In the genomic region with DNA sequence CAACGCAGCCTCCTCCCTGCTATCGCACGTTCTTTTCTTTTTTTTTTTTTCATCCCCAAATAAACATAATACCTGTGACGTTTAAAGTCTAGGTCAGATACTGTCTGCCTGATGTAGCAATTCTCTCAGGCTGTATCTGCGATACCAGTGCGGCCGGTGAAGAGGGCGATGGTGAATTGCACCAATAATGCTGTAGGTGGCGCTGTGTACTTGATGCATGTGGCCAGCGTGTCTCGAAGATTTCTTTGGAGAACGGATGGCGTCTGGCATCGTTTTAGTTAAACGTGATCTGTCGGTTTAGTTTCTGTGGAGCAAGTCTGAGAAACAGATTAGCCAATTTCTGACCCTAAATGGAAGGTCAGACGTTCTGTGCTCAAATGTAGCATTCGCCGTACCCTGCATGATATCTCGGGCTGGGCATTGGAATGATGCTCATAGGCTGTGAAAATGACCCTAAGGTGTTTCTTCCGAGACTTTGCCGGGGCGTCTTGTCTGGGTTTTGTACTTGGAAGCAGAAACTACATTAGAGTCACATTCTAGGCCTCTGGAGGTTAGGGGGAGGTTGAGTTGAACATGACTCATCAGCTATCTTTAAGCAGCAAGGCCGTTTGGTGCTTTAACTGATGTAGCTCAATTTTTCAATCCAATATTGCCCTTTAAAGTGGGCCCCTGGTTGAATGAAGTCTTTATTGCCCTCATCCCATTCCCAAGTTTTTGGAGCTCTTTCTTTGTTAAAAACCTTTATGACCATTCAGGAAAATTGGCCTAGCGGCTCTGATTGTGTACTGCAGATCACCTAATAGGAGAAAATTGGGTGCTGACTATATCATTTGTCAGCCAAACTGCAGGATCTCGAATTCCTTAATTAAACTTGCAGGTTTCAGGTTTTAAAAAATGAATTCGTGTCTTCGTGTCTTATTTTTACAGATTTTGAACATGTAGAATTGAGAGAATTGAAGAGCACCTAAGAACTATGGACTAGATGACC, we compare ENCODE assay signal across 8 cellular contexts.
DNase-seq lines count a peak whose midpoint lies in the region; ATAC-seq, FAIRE-seq and TF ChIP-seq lines count a peak whose summit lies in the region.

No MANE protein-coding gene starts in this region.

- ATAC-seq in lung (ENCODE audit: insufficient read depth, low FRiP score), result peak; percentile 88
- ATAC-seq in stimulated activated naive CD8-positive, alpha-beta T cell treated with anti-CD3 and anti-CD28 coated beads, Interleukin-15, amount 100 ng/mL, for 72 hours, result peak; percentile 63

- H3K36me3 ChIP-seq in WERI-Rb-1 (no peaks in the 10 kb centered on the region), lung (ENCODE audit: control insufficient read depth in 2 of 2, insufficient read depth in 2 of 2, low read length in 2 of 2) (no peaks in the 10 kb centered on the region)

- intact Hi-C loops in dorsolateral prefrontal cortex (cut with DNase I), result no loop called here

- peak; percentile 70 for FAIRE-seq in H54 (lab: Jason Lieb, UNC)

- H3K27me3 Mint-ChIP-seq in stimulated activated naive CD8-positive, alpha-beta T cell treated with anti-CD3 and anti-CD28 coated beads, Interleukin-15, amount 100 ng/mL, for 72 hours, result peaks cover 8% of the 10 kb centered on the region

- TF ChIP-seq CTCF in WERI-Rb-1 (IDR thresholded peaks at IDR 0.05; ENCODE audit: low read depth, low read length), result peak; percentile 89
- peak; percentile 58 to 87 (median 78) for TF ChIP-seq CTCF in dorsolateral prefrontal cortex (IDR thresholded peaks at IDR 0.05 in 54 of 56, conservative IDR thresholded peaks at IDR 0.05 in 2 of 56; ENCODE audit: low read depth in 1 of 56, partially characterized antibody in 56 of 56)
- peak; percentile 38 for TF ChIP-seq CTCF in lung (IDR thresholded peaks at IDR 0.05; ENCODE audit: control extremely low read depth, extremely low read depth)

- no peak overlapping the region for H3K27ac Mint-ChIP-seq in stimulated activated naive CD8-positive, alpha-beta T cell treated with anti-CD3 and anti-CD28 coated beads, Interleukin-15, amount 100 ng/mL, for 72 hours

- no peaks in the 10 kb centered on the region for H3K9me3 Mint-ChIP-seq in stimulated activated naive CD8-positive, alpha-beta T cell treated with anti-CD3 and anti-CD28 coated beads, Interleukin-15, amount 100 ng/mL, for 72 hours

- H3K27ac ChIP-seq in WERI-Rb-1 (no peak overlapping the region), dorsolateral prefrontal cortex (no peak overlapping the region), lung (ENCODE audit: low read depth in 1 of 2, low read length in 1 of 2) (no peak overlapping the region)

- 30 to 34% methylated on average over 28 of the region's 28 CpGs for WGBS in lung, 2 donors

- DNase-seq in DMS 273 (lab: John Stamatoyannopoulos, UW; ENCODE audit: unreplicated experiment) (peak; percentile 77), H54 (ENCODE audit: insufficient read length, low spot score) (no peak), NCI-H2029 treated with DMSO at 0.1 percent for 48 hours (lab: John Stamatoyannopoulos, UW) (peak; percentile 37), WERI-Rb-1 (peak; percentile 79), dorsolateral prefrontal cortex (peak; percentile 34 to 80 (median 64)), lung (ENCODE audit: low spot score) (peak; percentile 56), NK-92 (lab: John Stamatoyannopoulos, UW; ENCODE audit: unreplicated experiment) (no peak)
- peak; percentile 50 to 52 for DNase-seq in stimulated activated naive CD8-positive, alpha-beta T cell treated with anti-CD3 and anti-CD28 coated beads, Interleukin-15, amount 100 ng/mL, for 72 hours

- H3K9me3 ChIP-seq in WERI-Rb-1 (ENCODE audit: severe bottlenecking) (no peaks in the 10 kb centered on the region), lung (ENCODE audit: control insufficient read depth in 2 of 2, insufficient read depth in 1 of 2, low read length in 1 of 2) (peaks cover 0 to 3% of the 10 kb centered on the region in 2 donors)

- H3K4me1 Mint-ChIP-seq in stimulated activated naive CD8-positive, alpha-beta T cell treated with anti-CD3 and anti-CD28 coated beads, Interleukin-15, amount 100 ng/mL, for 72 hours, result no peaks in the 10 kb centered on the region

- H3K4me3 ChIP-seq in WERI-Rb-1 (ENCODE audit: low read depth, low read length), result peak overlapping the region; percentile 9
- peak overlapping the region in 11 of 59 donors; percentile 6 to 35 (median 26) for H3K4me3 ChIP-seq in dorsolateral prefrontal cortex
- H3K4me3 ChIP-seq in lung, result no peak overlapping the region

- H3K4me3 Mint-ChIP-seq in stimulated activated naive CD8-positive, alpha-beta T cell treated with anti-CD3 and anti-CD28 coated beads, Interleukin-15, amount 100 ng/mL, for 72 hours, result no peak overlapping the region

- H3K27me3 ChIP-seq in WERI-Rb-1 (ENCODE audit: insufficient read depth, low read depth, severe bottlenecking), result no peaks in the 10 kb centered on the region
- H3K27me3 ChIP-seq in dorsolateral prefrontal cortex, result peaks cover 0 to 7% (median 0%) of the 10 kb centered on the region in 45 donors
- no peaks in the 10 kb centered on the region for H3K27me3 ChIP-seq in lung (ENCODE audit: control insufficient read depth, insufficient read depth)

- no peak for TF ChIP-seq POLR2A in H54 (IDR thresholded peaks at IDR 0.05; ENCODE audit: low read depth, low read length)

- peaks cover 0 to 2% of the 10 kb centered on the region in 2 donors for H3K4me1 ChIP-seq in lung (ENCODE audit: control insufficient read depth in 2 of 2, insufficient read depth in 2 of 2, low read length in 2 of 2)

Comparison
In these comparisons a context has a peak if more than half of its experiments do, and no peak if none do; other contexts are left out.
1. DNase-seq: peak in DMS 273 (single experiment), NCI-H2029 treated with DMSO at 0.1 percent for 48 hours (single experiment), WERI-Rb-1 (single experiment), dorsolateral prefrontal cortex (10 of 10), lung (single experiment) and stimulated activated naive CD8-positive, alpha-beta T cell treated with anti-CD3 and anti-CD28 coated beads, Interleukin-15, amount 100 ng/mL, for 72 hours (2 of 2); none in H54 (single experiment) and NK-92 (single experiment).
2. CTCF ChIP-seq: peak in every context shown above with its lines; median percentile 89 in WERI-Rb-1; 78 in dorsolateral prefrontal cortex; 38 in lung.